Comparison of ENCODE assay signal across 12 cellular contexts in the genomic region with DNA sequence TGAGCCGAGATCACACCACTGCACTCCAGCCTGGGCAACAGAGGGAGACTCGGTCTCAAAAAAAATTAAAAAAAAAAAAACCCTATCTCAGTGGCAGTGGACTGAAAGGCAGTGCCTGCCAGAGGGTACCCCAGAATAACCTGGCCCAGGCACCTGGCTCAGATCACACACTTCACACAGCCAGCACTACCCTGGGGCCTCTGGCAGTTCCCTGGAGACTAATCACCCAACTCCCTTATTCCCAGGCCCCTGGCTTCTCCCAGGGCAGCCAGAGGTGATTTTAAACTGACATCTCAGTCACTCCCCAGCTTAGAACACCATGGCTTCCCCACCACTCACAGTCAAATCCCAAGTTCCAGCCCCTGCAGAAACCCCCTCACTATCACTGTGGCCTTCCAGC. TPM values are rescaled to one million over a fixed set of nuclear protein-coding genes. Genes with fewer than 3 reads are reported as not detected.
DNase-seq lines count a peak whose midpoint lies in the region; ATAC-seq, FAIRE-seq and TF ChIP-seq lines count a peak whose summit lies in the region.
"Had no signal": no experiment of that assay in that cellular context is flagged by ENCODE, and none has a peak within 500 bp of the region (broad histone marks: within the 10 kb centered on the region; RNA-seq: fewer than 3 reads in every experiment).

No MANE protein-coding gene starts in this region.

- no peak for DNase-seq in activated T-cell treated with anti-CD3 and anti-CD28 coated beads, Interleukin-2, amount 50 U/mL, for 24 hours
- no peak for DNase-seq in activated T-cell treated with anti-CD3 and anti-CD28 coated beads, Interleukin-2, amount 50 U/mL, for 48 hours
- no peak for DNase-seq in progenitor cell of endocrine pancreas (ENCODE audit: low spot score, unreplicated experiment)
- no peak for DNase-seq in GM12892 (ENCODE audit: insufficient read length)
- DNase-seq in body of pancreas = no peak
- DNase-seq: activated gamma-delta T cell treated with Interleukin-2 at 50 U/mL for 16 hours, EL had no signal

- H3K4me3 ChIP-seq in OCI-LY1 (ENCODE audit: low read depth, low read length, poor library complexity, severe bottlenecking) (peak overlapping the region; percentile 89), body of pancreas (no peak overlapping the region)

- peak overlapping the region; percentile 82 for H3K27ac Mint-ChIP-seq in activated T-cell treated with anti-CD3 and anti-CD28 coated beads, Interleukin-2, amount 50 U/mL, for 24 hours
- H3K27ac Mint-ChIP-seq in brain (peak overlapping the region in 4 of 5 experiments; percentile 69 to 89 (median 79)), progenitor cell of endocrine pancreas (no peak overlapping the region)

- peaks cover 43% of the 10 kb centered on the region for H3K4me1 Mint-ChIP-seq in activated T-cell treated with anti-CD3 and anti-CD28 coated beads, Interleukin-2, amount 50 U/mL, for 24 hours (ENCODE audit: low read depth)
- H3K4me1 Mint-ChIP-seq in brain = peaks cover 55% of the 10 kb centered on the region
- H3K4me1 Mint-ChIP-seq in progenitor cell of endocrine pancreas (ENCODE audit: low read depth) = peaks cover 25% of the 10 kb centered on the region

- H3K9me2 ChIP-seq in OCI-LY1 (ENCODE audit: low read depth, low read length) = no peaks in the 10 kb centered on the region

- H3K4me2 ChIP-seq in OCI-LY1 (ENCODE audit: low read length) = peak overlapping the region; percentile 87

- H4K20me1 ChIP-seq in OCI-LY1 (ENCODE audit: insufficient read depth, low read length) = no peaks in the 10 kb centered on the region

- intact Hi-C loops in body of pancreas (cut with DNase I) = no loop called here

- H3K27ac ChIP-seq in OCI-LY1 (ENCODE audit: low read depth, low read length, poor library complexity, severe bottlenecking) (peak overlapping the region; percentile 74), body of pancreas (no peak overlapping the region)

- WGBS in body of pancreas, 2 donors = 83 to 96% methylated on average over 2 of the region's 2 CpGs

- no peak for ATAC-seq in HG02870 (IDR thresholded peaks at IDR 0.05; ENCODE audit: unreplicated experiment)
- ATAC-seq in body of pancreas = no peak

- H3K4me1 ChIP-seq in OCI-LY1 (ENCODE audit: insufficient read depth, low read length, severe bottlenecking) = peaks cover 46% of the 10 kb centered on the region
- H3K4me1 ChIP-seq in body of pancreas = peaks cover 54% of the 10 kb centered on the region

- H3K9me3 ChIP-seq in OCI-LY1 (ENCODE audit: low read length) (no peaks in the 10 kb centered on the region), body of pancreas (no peaks in the 10 kb centered on the region)

- H3K36me3 ChIP-seq in OCI-LY1 (ENCODE audit: insufficient read depth, low read length) = peaks cover 9% of the 10 kb centered on the region; the same call in 1 of the 2 replicates
- H3K36me3 ChIP-seq in body of pancreas (replicated peaks in 1 of 2; ENCODE audit: insufficient read depth in 1 of 2, low read depth in 2 of 2) = peaks cover 0 to 7% of the 10 kb centered on the region in 2 donors

- H3K79me2 ChIP-seq in OCI-LY1 (ENCODE audit: insufficient read depth, low read length) = peaks cover 5% of the 10 kb centered on the region; the same call in 1 of the 2 replicates

- H3K27me3 Mint-ChIP-seq in activated T-cell treated with anti-CD3 and anti-CD28 coated beads, Interleukin-2, amount 50 U/mL, for 24 hours = no peaks in the 10 kb centered on the region
- peaks cover 16% of the 10 kb centered on the region for H3K27me3 Mint-ChIP-seq in brain
- no peaks in the 10 kb centered on the region for H3K27me3 Mint-ChIP-seq in progenitor cell of endocrine pancreas

- H2AFZ ChIP-seq in OCI-LY1 (ENCODE audit: low read length) = no peak overlapping the region

- H3K27me3 ChIP-seq in OCI-LY1 (ENCODE audit: insufficient read depth, low read length) (no peaks in the 10 kb centered on the region), body of pancreas (no peaks in the 10 kb centered on the region)

- H3K36me3 Mint-ChIP-seq in activated T-cell treated with anti-CD3 and anti-CD28 coated beads, Interleukin-2, amount 50 U/mL, for 24 hours (ENCODE audit: low read depth) = peaks cover 56% of the 10 kb centered on the region
- H3K36me3 Mint-ChIP-seq in brain = peaks cover 12% of the 10 kb centered on the region
- peaks cover 3% of the 10 kb centered on the region for H3K36me3 Mint-ChIP-seq in progenitor cell of endocrine pancreas (ENCODE audit: insufficient read depth)

- H3F3A ChIP-seq in OCI-LY1 (ENCODE audit: insufficient read depth, low read length) = no peaks in the 10 kb centered on the region

- TF ChIP-seq POLR2A in GM12892 (IDR thresholded peaks at IDR 0.05; ENCODE audit: low read depth, low read length) = no peak
- no peak for TF ChIP-seq POLR2A in body of pancreas (IDR thresholded peaks at IDR 0.05)

- peak overlapping the region; percentile 88 for H3K4me3 Mint-ChIP-seq in activated T-cell treated with anti-CD3 and anti-CD28 coated beads, Interleukin-2, amount 50 U/mL, for 24 hours
- peak overlapping the region; percentile 50 to 75 (median 73) for H3K4me3 Mint-ChIP-seq in brain
- peak overlapping the region; percentile 37 for H3K4me3 Mint-ChIP-seq in progenitor cell of endocrine pancreas (ENCODE audit: low read depth)

- FAIRE-seq in GM12892 (lab: Jason Lieb, UNC) = no peak
- FAIRE-seq: GM18507, keratinocyte had no signal

- TF ChIP-seq CTCF in OCI-LY1 (IDR thresholded peaks at IDR 0.05; ENCODE audit: low read length) = no peak
- no peak for TF ChIP-seq CTCF in brain (conservative IDR thresholded peaks at IDR 0.05)
- TF ChIP-seq CTCF in progenitor cell of endocrine pancreas (IDR thresholded peaks at IDR 0.05; ENCODE audit: unreplicated experiment) = no peak
- TF ChIP-seq CTCF in body of pancreas (IDR thresholded peaks at IDR 0.05) = no peak

- peak overlapping the region; percentile 42 for H3K9ac ChIP-seq in OCI-LY1 (ENCODE audit: low read length)

- no peaks in the 10 kb centered on the region for H3K9me3 Mint-ChIP-seq in activated T-cell treated with anti-CD3 and anti-CD28 coated beads, Interleukin-2, amount 50 U/mL, for 24 hours
- H3K9me3 Mint-ChIP-seq in brain (peaks cover 0 to 3% (median 0%) of the 10 kb centered on the region in 5 experiments), progenitor cell of endocrine pancreas (ENCODE audit: low read depth) (no peaks in the 10 kb centered on the region)

RNA-seq across cellular contexts. Expression of a gene that starts 3.5 kb away (rescaled TPM):
- 30.5 TPM for polyA plus RNA-seq in brain (ENCODE audit: insufficient read depth, low read depth, low replicate concordance)
- 9.4 and 9.9 TPM in 2 replicates for total RNA-seq in progenitor cell of endocrine pancreas
- 36.2 TPM for polyA plus RNA-seq in GM12892 (2012; ENCODE audit: missing spikeins)
- total RNA-seq in body of pancreas = 1 to 10 TPM; 5.4 to 9.9 TPM

RNA-seq across cellular contexts. Expression of a gene that starts 4.4 kb away (rescaled TPM):
- polyA plus RNA-seq in brain (ENCODE audit: insufficient read depth, low read depth, low replicate concordance) = 16.1 TPM
- 22.3 and 22.7 TPM in 2 replicates for total RNA-seq in progenitor cell of endocrine pancreas
- polyA plus RNA-seq in GM12892 (2012; ENCODE audit: missing spikeins) = 3.1 TPM
- 10 to 100 TPM in 1 of 2 donors, 1 to 10 TPM in 1; 9.9 to 12.9 TPM for total RNA-seq in body of pancreas

RNA-seq across cellular contexts. Expression of a gene that starts 28.6 kb away (rescaled TPM):
- 698 TPM for polyA plus RNA-seq in brain (ENCODE audit: insufficient read depth, low read depth, low replicate concordance)
- total RNA-seq in progenitor cell of endocrine pancreas (699 and 731 TPM in 2 replicates), body of pancreas (100 to 1,000 TPM; 244 to 273 TPM)
- polyA plus RNA-seq in GM12892 (2012; ENCODE audit: missing spikeins) = 283 TPM

RNA-seq across cellular contexts. Expression of a gene that starts 39.1 kb away (rescaled TPM):
- polyA plus RNA-seq in brain (ENCODE audit: insufficient read depth, low read depth, low replicate concordance) = 13.5 TPM
- total RNA-seq in progenitor cell of endocrine pancreas = 17.7 and 19.4 TPM in 2 replicates
- polyA plus RNA-seq in GM12892 (2012; ENCODE audit: missing spikeins) = 4.9 TPM
- total RNA-seq in body of pancreas = 10 to 100 TPM in 1 of 2 donors, 1 to 10 TPM in 1; 8.2 to 10.4 TPM

RNA-seq across cellular contexts. Expression of a gene that starts 39.6 kb away (rescaled TPM):
- 216 TPM for polyA plus RNA-seq in brain (ENCODE audit: insufficient read depth, low read depth, low replicate concordance)
- 72.2 and 81.5 TPM in 2 replicates for total RNA-seq in progenitor cell of endocrine pancreas
- polyA plus RNA-seq in GM12892 (2012; ENCODE audit: missing spikeins) = 128 TPM
- 10 to 100 TPM; 22.7 to 66.4 TPM for total RNA-seq in body of pancreas

Comparison
In these comparisons a context has a peak if more than half of its experiments do, and no peak if none do; other contexts are left out.
1. H3K4me3 Mint-ChIP-seq: peak in every context shown above with its lines; median percentile 88 in activated T-cell treated with anti-CD3 and anti-CD28 coated beads, Interleukin-2, amount 50 U/mL, for 24 hours; 73 in brain; 37 in progenitor cell of endocrine pancreas.